23 cellular contexts compared by ENCODE assay signal in the genomic region with DNA sequence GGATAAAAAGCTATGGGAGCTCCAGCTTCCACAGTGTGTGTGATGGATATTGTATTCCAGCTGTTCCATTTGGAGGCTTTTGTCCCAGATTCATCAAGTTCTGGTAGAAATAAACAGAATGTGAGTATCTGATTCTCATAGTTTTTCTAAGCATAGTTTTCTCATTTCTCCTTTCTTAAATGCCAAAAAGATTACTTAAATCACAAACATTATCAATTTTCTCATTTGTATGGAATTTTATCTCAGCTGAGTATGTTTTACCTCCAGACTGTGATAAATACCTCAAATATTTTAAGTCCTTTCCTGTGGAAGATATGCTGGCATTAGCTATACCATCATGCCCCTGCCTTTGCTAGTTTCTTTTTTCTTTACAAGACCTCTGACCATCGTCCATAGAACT.
A peak's percentile ranks its signal among the peaks of the same experiment; 100 is the strongest.
DNase-seq lines count a peak whose midpoint lies in the region; ATAC-seq and TF ChIP-seq lines count a peak whose summit lies in the region.
"Had no signal": no experiment of that assay in that cellular context is flagged by ENCODE, and none has a peak within 500 bp of the region (broad histone marks: within the 10 kb centered on the region; RNA-seq: fewer than 3 reads in every experiment).

No MANE protein-coding gene starts in this region.

- CTCF ChIA-PET in SK-N-SH (lab: Yijun Ruan, JAX) (no interaction called here), RWPE1 (lab: Yijun Ruan, JAX) (no interaction called here)

- H3K27ac ChIP-seq in SK-N-SH (ENCODE audit: low read depth in 2 of 2, low read length in 1 of 2) (peak overlapping the region in 1 of 2 experiments; percentile 66; a peak in 2 of 4 replicates), SJSA1 (peak overlapping the region; percentile 55), RWPE1 (no peak overlapping the region)
- H3K27ac ChIP-seq: Peyer's patch, psoas muscle, thoracic aorta, vagina had no signal

- no peaks in the 10 kb centered on the region for H3K36me3 ChIP-seq in SK-N-SH (replicated peaks in 1 of 2; ENCODE audit: control insufficient read depth in 1 of 2, insufficient read depth in 2 of 2, low read length in 1 of 2)
- no peaks in the 10 kb centered on the region for H3K36me3 ChIP-seq in SJSA1
- H3K36me3 ChIP-seq: Peyer's patch, thoracic aorta, vagina had no signal

- H3K79me2 ChIP-seq in SK-N-SH (ENCODE audit: insufficient read depth): no peaks in the 10 kb centered on the region

- H3K4me1 ChIP-seq in SK-N-SH (ENCODE audit: control insufficient read depth in 1 of 2, insufficient read depth in 2 of 2, low read depth in 1 of 2, low read length in 1 of 2) (peaks cover 0 to 33% of the 10 kb centered on the region in 2 experiments; a peak in 1 of 4 replicates), SJSA1 (replicated peaks) (peaks cover 26% of the 10 kb centered on the region)
- H3K4me1 ChIP-seq: Peyer's patch, psoas muscle, vagina had no signal

- H3K9me3 ChIP-seq in SK-N-SH: no peaks in the 10 kb centered on the region
- no peaks in the 10 kb centered on the region for H3K9me3 ChIP-seq in SJSA1 (replicated peaks)
- H3K9me3 ChIP-seq: Peyer's patch, psoas muscle, thoracic aorta, vagina had no signal

- TF ChIP-seq EP300 in SK-N-SH (IDR thresholded peaks at IDR 0.05; ENCODE audit: borderline replicate concordance in 1 of 2, low read depth in 1 of 2, low read length in 1 of 2): no peak

- H3K9ac ChIP-seq in SK-N-SH: no peak overlapping the region

- H3F3A ChIP-seq in SK-N-SH (replicated peaks; ENCODE audit: insufficient read depth): peaks cover 18% of the 10 kb centered on the region

- no peak for ATAC-seq in SK-N-SH treated with all-trans-retinoic acid at 6 μM for 48 hours
- ATAC-seq: psoas muscle; stimulated activated naive CD8-positive, alpha-beta T cell treated with anti-CD3 and anti-CD28 coated beads, Interleukin-15, Interleukin-2, amounts not matched to agents 100 U/mL and 50 U/mL, for 24 hours had no signal

- no peaks in the 10 kb centered on the region for H4K20me1 ChIP-seq in SK-N-SH (ENCODE audit: insufficient read depth)

- no peaks in the 10 kb centered on the region for H3K9me2 ChIP-seq in SK-N-SH

- H3K4me3 ChIP-seq in SK-N-SH (ENCODE audit: low read depth in 2 of 2, low read length in 1 of 2) (no peak overlapping the region), SJSA1 (no peak overlapping the region), fibroblast of pulmonary artery (replicated peaks; ENCODE audit: low read depth, low read length) (no peak overlapping the region), retinal pigment epithelial cell (ENCODE audit: low read length) (no peak overlapping the region)
- H3K4me3 ChIP-seq: Peyer's patch, psoas muscle, thoracic aorta, vagina had no signal

- DNase-seq in SK-N-SH (no peak), SJSA1 (ENCODE audit: low read depth in 1 of 2, low spot score in 2 of 2) (peak in 1 of 2 experiments; percentile 19), fibroblast of pulmonary artery (ENCODE audit: low read depth) (peak; percentile 61), retinal pigment epithelial cell (ENCODE audit: low read depth) (peak; percentile 25), RWPE1 (ENCODE audit: low spot score) (no peak), NK-92 (lab: John Stamatoyannopoulos, UW; ENCODE audit: unreplicated experiment) (no peak), NCI-H82 (lab: John Stamatoyannopoulos, UW) (no peak)
- DNase-seq: 8988T; activated effector memory CD4-positive, alpha-beta T cell treated with anti-CD3 and anti-CD28 coated beads, Interleukin-2, amount 50 U/mL, for 16 hours; activated naive CD8-positive, alpha-beta T cell treated with anti-CD3 and anti-CD28 coated beads, Interleukin-2, amount 10 ng/mL, durations not matched to agents 7 days and 5 days; CD4-positive, alpha-beta memory T cell; effector CD8-positive, alpha-beta T cell; foreskin fibroblast; NCI-H1092; NCI-H187; NCI-H526 treated with DMSO at 0.1 percent for 48 hours; Peyer's patch; psoas muscle; stimulated activated naive CD8-positive, alpha-beta T cell treated with anti-CD3 and anti-CD28 coated beads, Interleukin-15, Interleukin-2, amounts not matched to agents 100 U/mL and 50 U/mL, for 24 hours; T-helper 2 cell had no signal

- TF ChIP-seq CTCF in SK-N-SH (IDR thresholded peaks at IDR 0.05) (no peak), fibroblast of pulmonary artery (IDR thresholded peaks at IDR 0.05; ENCODE audit: low read length, missing control alignments) (no peak), retinal pigment epithelial cell (conservative IDR thresholded peaks at IDR 0.05; ENCODE audit: low read depth, low read length) (no peak), RWPE1 (conservative IDR thresholded peaks at IDR 0.05; ENCODE audit: low read depth) (no peak)

- H3K27me3 ChIP-seq in SK-N-SH (ENCODE audit: insufficient read depth) (no peaks in the 10 kb centered on the region), SJSA1 (replicated peaks) (no peaks in the 10 kb centered on the region)
- H3K27me3 ChIP-seq: Peyer's patch, vagina had no signal

- 0% methylated on average over 1 of the region's 1 CpG for WGBS in SK-N-SH (ENCODE audit: low lambda C conversion rate)

- H3K4me2 ChIP-seq in SK-N-SH: peak overlapping the region; percentile 49; the same call in 1 of the 2 replicates

- POLR2A ChIA-PET in SK-N-SH (lab: Yijun Ruan, JAX) (no interaction called here), RWPE1 (lab: Yijun Ruan, JAX; ENCODE audit: low non-redundant PET) (no interaction called here)

- no peak for TF ChIP-seq RAD21 in SK-N-SH (IDR thresholded peaks at IDR 0.05; ENCODE audit: low read length)

- H2AFZ ChIP-seq in SK-N-SH (ENCODE audit: low read depth): peak overlapping the region; percentile 37

TF ChIP-seq in SK-N-SH, 30 proteins besides CTCF, POLR2A, EP300 and RAD21 (continues in another document):
- no peak for TF ChIP-seq REST (IDR thresholded peaks at IDR 0.05; ENCODE audit: low read depth, low read length)

TF ChIP-seq in SK-N-SH treated with all-trans-retinoic acid at 6 μM for 48 hours, 23 proteins besides CTCF, POLR2A, EP300 and RAD21:
- no peak for TF ChIP-seq TSHZ2 (CRISPR knock-in tag; IDR thresholded peaks at IDR 0.05)
- TF ChIP-seq ZFP30 (CRISPR knock-in tag; IDR thresholded peaks at IDR 0.05): no peak
- no peak for TF ChIP-seq ESRRG (CRISPR knock-in tag; IDR thresholded peaks at IDR 0.05)
- no peak for TF ChIP-seq ISL1 (CRISPR knock-in tag; IDR thresholded peaks at IDR 0.05)
- TF ChIP-seq, protein P1, sequence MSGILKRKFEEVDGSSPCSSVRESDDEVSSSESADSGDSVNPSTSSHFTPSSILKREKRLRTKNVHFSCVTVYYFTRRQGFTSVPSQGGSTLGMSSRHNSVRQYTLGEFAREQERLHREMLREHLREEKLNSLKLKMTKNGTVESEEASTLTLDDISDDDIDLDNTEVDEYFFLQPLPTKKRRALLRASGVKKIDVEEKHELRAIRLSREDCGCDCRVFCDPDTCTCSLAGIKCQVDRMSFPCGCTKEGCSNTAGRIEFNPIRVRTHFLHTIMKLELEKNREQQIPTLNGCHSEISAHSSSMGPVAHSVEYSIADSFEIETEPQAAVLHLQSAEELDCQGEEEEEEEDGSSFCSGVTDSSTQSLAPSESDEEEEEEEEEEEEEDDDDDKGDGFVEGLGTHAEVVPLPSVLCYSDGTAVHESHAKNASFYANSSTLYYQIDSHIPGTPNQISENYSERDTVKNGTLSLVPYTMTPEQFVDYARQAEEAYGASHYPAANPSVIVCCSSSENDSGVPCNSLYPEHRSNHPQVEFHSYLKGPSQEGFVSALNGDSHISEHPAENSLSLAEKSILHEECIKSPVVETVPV (CRISPR knock-in tag; IDR thresholded peaks at IDR 0.05): no peak
- no peak for TF ChIP-seq PATZ1 (CRISPR knock-in tag; IDR thresholded peaks at IDR 0.05; ENCODE audit: borderline replicate concordance)
- no peak for TF ChIP-seq ARNTL (CRISPR knock-in tag; IDR thresholded peaks at IDR 0.05; ENCODE audit: borderline replicate concordance, low read depth)
- TF ChIP-seq ZC3H10 (CRISPR knock-in tag; IDR thresholded peaks at IDR 0.05): no peak
TF ChIP-seq in SK-N-SH treated with all-trans-retinoic acid at 6 μM for 48 hours: peak in this region for 0.

Comparison
In these comparisons a context has a peak if more than half of its experiments do, and no peak if none do; other contexts are left out.
1. DNase-seq: peak in fibroblast of pulmonary artery (single experiment) and retinal pigment epithelial cell (single experiment); none in SK-N-SH (single experiment), RWPE1 (single experiment), NK-92 (single experiment) and NCI-H82 (single experiment).